In the genomic region with DNA sequence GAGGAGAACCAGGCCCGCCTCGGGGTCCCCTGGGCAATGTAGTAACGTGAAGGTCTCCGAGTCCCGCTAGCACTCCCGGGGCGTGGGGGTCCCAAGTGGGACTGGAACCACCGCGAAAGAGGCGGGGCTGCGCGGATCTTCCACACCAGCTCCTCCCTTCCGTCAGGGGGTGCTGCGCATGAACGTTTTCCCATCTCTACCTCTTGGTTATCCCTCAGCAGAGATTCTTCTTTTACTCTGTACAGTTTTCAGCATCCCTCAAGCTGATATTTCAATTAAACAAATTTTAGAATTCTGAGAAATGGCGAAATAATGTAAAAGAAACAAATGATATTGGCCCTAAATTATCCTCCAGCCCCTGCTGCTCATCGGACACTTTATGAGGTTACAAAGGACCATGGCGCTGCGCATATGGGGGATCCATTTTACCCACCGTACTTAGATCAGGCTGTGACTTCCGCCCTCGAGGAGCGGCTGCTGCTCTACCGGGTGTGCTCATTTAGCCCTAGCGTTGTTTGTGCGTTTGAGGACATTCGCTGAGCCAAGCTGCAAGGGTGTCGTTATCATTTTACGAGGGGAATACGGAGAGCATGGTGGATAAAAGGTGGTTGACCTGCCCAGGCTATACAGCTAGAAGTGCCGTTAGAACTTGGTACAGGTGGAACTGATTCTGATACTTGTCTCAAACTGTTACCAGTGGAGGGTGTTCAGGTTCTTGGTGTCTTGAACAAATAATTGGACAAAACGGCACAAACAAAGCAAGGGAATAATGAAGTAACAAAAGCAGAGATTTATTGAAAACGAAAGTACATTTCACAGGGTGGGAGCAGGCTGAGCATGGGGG, we compare ENCODE assay signal across 8 cellular contexts.
A peak's percentile ranks its signal among the peaks of the same experiment; 100 is the strongest.
DNase-seq lines count a peak whose midpoint lies in the region; ATAC-seq and TF ChIP-seq lines count a peak whose summit lies in the region.

No MANE protein-coding gene starts in this region.

- WGBS in adrenal gland, 4 donors = 0 to 1% (median 0%) methylated on average over 26 to 33 of the region's 33 CpGs

- peak overlapping the region; percentile 93 for H2AFZ ChIP-seq in SU-DHL-6 (ENCODE audit: low read depth, low read length, severe bottlenecking)

- H3K4me1 ChIP-seq in adrenal gland (replicated peaks in 1 of 2) = peaks cover 7 to 8% of the 10 kb centered on the region in 2 donors
- H3K4me1 ChIP-seq in left ventricle myocardium inferior = peaks cover 18% of the 10 kb centered on the region
- H3K4me1 ChIP-seq in upper lobe of right lung = peaks cover 7% of the 10 kb centered on the region

- H3F3A ChIP-seq in SU-DHL-6 (ENCODE audit: insufficient read depth) = peaks cover 5% of the 10 kb centered on the region; the same call in 1 of the 2 replicates

- peak overlapping the region; percentile 66 for H3K27ac ChIP-seq in SU-DHL-6 (ENCODE audit: low read depth, low read length)
- peak overlapping the region in 4 of 5 donors; percentile 67 to 91 (median 85) for H3K27ac ChIP-seq in adrenal gland
- peak overlapping the region; percentile 94 for H3K27ac ChIP-seq in left ventricle myocardium inferior (replicated peaks)
- peak overlapping the region; percentile 95 for H3K27ac ChIP-seq in upper lobe of right lung

- H3K4me2 ChIP-seq in SU-DHL-6 (ENCODE audit: low read depth, low read length, poor library complexity, severe bottlenecking) = peak overlapping the region; percentile 68

- TF ChIP-seq POLR2A in adrenal gland (IDR thresholded peaks at IDR 0.05) = peak in 1 of 2 donors; percentile 75

- H4K20me1 ChIP-seq in SU-DHL-6 (ENCODE audit: low read depth, low read length) = no peaks in the 10 kb centered on the region

- ATAC-seq in HG02642 (IDR thresholded peaks at IDR 0.05; ENCODE audit: poor library complexity, unreplicated experiment) = peak; percentile 87
- ATAC-seq in upper lobe of right lung = peak; percentile 96

- no peaks in the 10 kb centered on the region for H3K9me2 ChIP-seq in SU-DHL-6 (replicated peaks; ENCODE audit: insufficient read depth, low read length)

- H3K27me3 ChIP-seq in SU-DHL-6 (ENCODE audit: low read length) (no peaks in the 10 kb centered on the region), adrenal gland (no peaks in the 10 kb centered on the region), left ventricle myocardium inferior (ENCODE audit: low read depth) (no peaks in the 10 kb centered on the region), upper lobe of right lung (no peaks in the 10 kb centered on the region)

- TF ChIP-seq CTCF in GM12873 (IDR thresholded peaks at IDR 0.05; ENCODE audit: insufficient read depth, low read depth, low read length, missing control alignments) (peak; percentile 38), SU-DHL-6 (IDR thresholded peaks at IDR 0.05; ENCODE audit: insufficient read depth, low read length, poor library complexity, severe bottlenecking) (peak; percentile 71), adrenal gland (IDR thresholded peaks at IDR 0.05) (peak; percentile 33 to 70 (median 46)), left ventricle myocardium inferior (IDR thresholded peaks at IDR 0.05; ENCODE audit: borderline replicate concordance) (peak; percentile 69), upper lobe of right lung (IDR thresholded peaks at IDR 0.05) (peak; percentile 60)

- H3K9me3 ChIP-seq in SU-DHL-6 (ENCODE audit: insufficient read depth, low read length) (no peaks in the 10 kb centered on the region), adrenal gland (replicated peaks in 1 of 3) (no peaks in the 10 kb centered on the region), left ventricle myocardium inferior (replicated peaks) (no peaks in the 10 kb centered on the region), upper lobe of right lung (no peaks in the 10 kb centered on the region)

- no peaks in the 10 kb centered on the region for H3K79me2 ChIP-seq in SU-DHL-6 (ENCODE audit: insufficient read depth, low read length)

- H3K36me3 ChIP-seq in SU-DHL-6 (ENCODE audit: low read length) (no peaks in the 10 kb centered on the region), adrenal gland (replicated peaks in 1 of 2) (no peaks in the 10 kb centered on the region), left ventricle myocardium inferior (no peaks in the 10 kb centered on the region), upper lobe of right lung (no peaks in the 10 kb centered on the region)

- DNase-seq in NCI-H1105 treated with DMSO at 0.1 percent for 48 hours (lab: John Stamatoyannopoulos, UW) (peak; percentile 97), adrenal gland (peak; percentile 76 to 94 (median 86)), left ventricle myocardium inferior (peak; percentile 78), posterior vena cava (ENCODE audit: low spot score) (peak; percentile 91), upper lobe of right lung (peak; percentile 86)

- H3K4me3 ChIP-seq in SU-DHL-6 (ENCODE audit: insufficient read depth, low read length, poor library complexity, severe bottlenecking) = peak overlapping the region; percentile 66
- H3K4me3 ChIP-seq in adrenal gland = peak overlapping the region; percentile 53 to 81 (median 56)
- peak overlapping the region; percentile 79 for H3K4me3 ChIP-seq in left ventricle myocardium inferior
- peak overlapping the region; percentile 80 for H3K4me3 ChIP-seq in upper lobe of right lung

- H3K9ac ChIP-seq in SU-DHL-6 (ENCODE audit: low read length) = peak overlapping the region; percentile 71

- intact Hi-C loops in adrenal gland (cut with DNase I) (no loop called here), left ventricle myocardium inferior (cut with micrococcal nuclease) (loop anchor here (10.0 kb wide), 1 partner anchor 179 kb away; no protein-coding TSS in a partner anchor), posterior vena cava (cut with DNase I) (no loop called here), upper lobe of right lung (cut with DNase I) (no loop called here)

Comparison
In these comparisons a context has a peak if more than half of its experiments do, and no peak if none do; other contexts are left out.
1. Peak in every context shown above with its lines: DNase-seq, ATAC-seq, H3K4me3 ChIP-seq and H3K27ac ChIP-seq.